Comparison of ENCODE assay signal across 1 cellular context in genomic region chr20:31669876-31670275, GRCh38.
TF ChIP-seq lines count a peak whose summit lies in the region.

No MANE protein-coding gene starts in this region.

TF ChIP-seq in HepG2, 621 proteins besides CTCF, POLR2A, EP300 and RAD21 (continued from another document and continues in another):
- TF ChIP-seq REST (IDR thresholded peaks at IDR 0.05; ENCODE audit: borderline replicate concordance in 1 of 2, low read depth in 1 of 2, low read length in 2 of 2) (peak; percentile 3 to 81; a peak in 3 of 4 replicates), ARID2 (CRISPR knock-in tag; IDR thresholded peaks at IDR 0.05; ENCODE audit: borderline replicate concordance) (0 out of 2 replicates have a peak, but pooled peaks have one; percentile 38), SMARCC2 (IDR thresholded peaks at IDR 0.05) (no peak), BCL6 (CRISPR knock-in tag; IDR thresholded peaks at IDR 0.05) (no peak), NR2F1 (CRISPR knock-in tag; IDR thresholded peaks at IDR 0.05) (no peak), E2F1 (CRISPR knock-in tag; IDR thresholded peaks at IDR 0.05) (no peak), SMAD1 (CRISPR knock-in tag; IDR thresholded peaks at IDR 0.05; ENCODE audit: borderline replicate concordance, low read depth) (no peak), NFRKB (IDR thresholded peaks at IDR 0.05) (no peak), ZBTB20 (CRISPR knock-in tag; IDR thresholded peaks at IDR 0.05; ENCODE audit: borderline replicate concordance, low read depth) (no peak), SETDB1 (CRISPR knock-in tag; IDR thresholded peaks at IDR 0.05; ENCODE audit: borderline replicate concordance) (0 out of 2 replicates have a peak, but pooled peaks have one; percentile 2), ZMAT5 (CRISPR knock-in tag; IDR thresholded peaks at IDR 0.05; ENCODE audit: borderline replicate concordance, low read depth) (no peak), RBM22 (optimal IDR thresholded peaks at IDR 0.05; ENCODE audit: low read length) (peak; percentile 56), UBTF (CRISPR knock-in tag; IDR thresholded peaks at IDR 0.05) (peak; percentile 26; the same call in 1 of the 2 replicates), SIN3A (IDR thresholded peaks at IDR 0.05; ENCODE audit: borderline replicate concordance, low read depth, low read length) (no peak), PCBP2 (optimal IDR thresholded peaks at IDR 0.05; ENCODE audit: low read depth, low read length, poor library complexity, severe bottlenecking) (peak; percentile 70), ZNF362 (CRISPR knock-in tag; IDR thresholded peaks at IDR 0.05; ENCODE audit: borderline replicate concordance) (no peak), ZBTB46 (CRISPR knock-in tag; IDR thresholded peaks at IDR 0.05; ENCODE audit: borderline replicate concordance) (no peak), ZNF784 (CRISPR knock-in tag; IDR thresholded peaks at IDR 0.05; ENCODE audit: borderline replicate concordance) (no peak), JUND (CRISPR knock-in tag; IDR thresholded peaks at IDR 0.05) (no peak), NR2F2 (IDR thresholded peaks at IDR 0.05; ENCODE audit: borderline replicate concordance, low read depth) (no peak), POLR2G (IDR thresholded peaks at IDR 0.05; ENCODE audit: low read depth, low read length) (peak; percentile 25; the same call in 1 of the 2 replicates), MBNL3 (CRISPR knock-in tag; conservative IDR thresholded peaks at IDR 0.05) (no peak), HNF1A (IDR thresholded peaks at IDR 0.05; ENCODE audit: low read depth) (no peak), HNF1A (CRISPR knock-in tag; IDR thresholded peaks at IDR 0.05; ENCODE audit: borderline replicate concordance) (no peak), MLLT10 (CRISPR knock-in tag; IDR thresholded peaks at IDR 0.05) (no peak), PCBP1 (IDR thresholded peaks at IDR 0.05; ENCODE audit: borderline replicate concordance, low read depth, low read length) (no peak), ATRX (CRISPR knock-in tag; IDR thresholded peaks at IDR 0.05; ENCODE audit: borderline replicate concordance) (no peak), GLMP (CRISPR knock-in tag; IDR thresholded peaks at IDR 0.05; ENCODE audit: borderline replicate concordance) (no peak), TCF12 (IDR thresholded peaks at IDR 0.05) (no peak), TCF12 (CRISPR knock-in tag; IDR thresholded peaks at IDR 0.05) (no peak), SOX13 (IDR thresholded peaks at IDR 0.05) (no peak), SOX13 (CRISPR knock-in tag; conservative IDR thresholded peaks at IDR 0.05 in 1 of 2, IDR thresholded peaks at IDR 0.05 in 1 of 2) (no peak), ZNF34 (CRISPR knock-in tag; IDR thresholded peaks at IDR 0.05; ENCODE audit: borderline replicate concordance) (no peak), RFXAP (CRISPR knock-in tag; IDR thresholded peaks at IDR 0.05; ENCODE audit: borderline replicate concordance) (no peak), NKX3-1 (CRISPR knock-in tag; IDR thresholded peaks at IDR 0.05) (no peak), HMGA1 (CRISPR knock-in tag; conservative IDR thresholded peaks at IDR 0.05) (no peak), ZNF629 (CRISPR knock-in tag; conservative IDR thresholded peaks at IDR 0.05) (no peak), ZNF354B (CRISPR knock-in tag; IDR thresholded peaks at IDR 0.05) (no peak), ZNF574 (CRISPR knock-in tag; IDR thresholded peaks at IDR 0.05) (no peak), GFI1 (CRISPR knock-in tag; IDR thresholded peaks at IDR 0.05; ENCODE audit: borderline replicate concordance) (no peak), SIX4 (CRISPR knock-in tag; IDR thresholded peaks at IDR 0.05) (no peak), PHF8 (CRISPR knock-in tag; IDR thresholded peaks at IDR 0.05) (no peak), ZNF564 (CRISPR knock-in tag; IDR thresholded peaks at IDR 0.05) (no peak), MAZ (IDR thresholded peaks at IDR 0.05; ENCODE audit: borderline replicate concordance, low read depth, low read length) (no peak), MAZ (CRISPR knock-in tag; IDR thresholded peaks at IDR 0.05; ENCODE audit: low read depth) (no peak), ZNF33A (CRISPR knock-in tag; IDR thresholded peaks at IDR 0.05; ENCODE audit: borderline replicate concordance) (no peak), BRCA1 (CRISPR knock-in tag; IDR thresholded peaks at IDR 0.05) (no peak)
